ENCODE assay signal across 21 cellular contexts in genomic region chr1:52463891-52464290, GRCh38.
"Had no signal": no experiment of that assay in that cellular context is flagged by ENCODE, and none has a peak within 500 bp of the region (broad histone marks: within the 10 kb centered on the region; RNA-seq: fewer than 3 reads in every experiment).

No MANE protein-coding gene starts in this region.

- H3K4me1 Mint-ChIP-seq: natural killer cell had no signal

- H3K27me3 ChIP-seq: dorsolateral prefrontal cortex, pancreas, stomach, thyroid gland had no signal

- H3K4me3 ChIP-seq: dorsolateral prefrontal cortex, lower lobe of right lung, pancreas, smooth muscle cell, stomach, thyroid gland had no signal

- H3K4me3 Mint-ChIP-seq: natural killer cell had no signal

- H3K9me3 ChIP-seq: lower lobe of right lung, pancreas, stomach, thyroid gland had no signal

- H3K9me3 Mint-ChIP-seq: natural killer cell had no signal

- DNase-seq: dorsolateral prefrontal cortex; effector CD4-positive, alpha-beta T cell; hypothalamus; left ventricle myocardium superior; lower lobe of right lung; natural killer cell; occipital lobe; pancreas; stimulated activated CD4-positive, alpha-beta T cell treated with anti-CD3 and anti-CD28 coated beads, Interleukin-12 subunit alpha, Interleukin-12 subunit beta, amount 100 ng/mL, for 4 hours; stimulated activated CD4-positive, alpha-beta T cell treated with anti-CD3 and anti-CD28 coated beads, Interleukin-1b, Interleukin-23, amount 100 ng/mL, for 48 hours; stimulated activated CD4-positive, alpha-beta T cell treated with anti-CD3 and anti-CD28 coated beads, Interleukin-4, amount 100 ng/mL, for 1 hour; stimulated activated CD8-positive, alpha-beta memory T cell treated with anti-CD3 and anti-CD28 coated beads, Interleukin-4, amount 100 ng/mL, for 48 hours; stimulated activated naive CD4-positive, alpha-beta T cell treated with Interleukin-2 at 50 U/mL for 16 hours; stomach; thyroid gland; trophoblast cell had no signal

- H3K27ac Mint-ChIP-seq: natural killer cell had no signal

- ATAC-seq: left ventricle myocardium superior, lower lobe of right lung, natural killer cell, pancreas, sciatic nerve had no signal

- H3K36me3 ChIP-seq: pancreas, thyroid gland had no signal

- H3K27ac ChIP-seq: dorsolateral prefrontal cortex, lower lobe of right lung, pancreas, stomach, thyroid gland had no signal

- H3K4me2 ChIP-seq: smooth muscle cell had no signal

- H3K4me1 ChIP-seq: lower lobe of right lung, stomach, thyroid gland had no signal

- FAIRE-seq: colon, frontal cortex, keratinocyte, pancreas had no signal
